ENCODE assay signal across 8 cellular contexts in genomic region chr1:182143825-182144661, GRCh38.
DNase-seq lines count a peak whose midpoint lies in the region; ATAC-seq, FAIRE-seq and TF ChIP-seq lines count a peak whose summit lies in the region.

No MANE protein-coding gene starts in this region.

- H3K4me1 Mint-ChIP-seq in activated naive CD8-positive, alpha-beta T cell treated with anti-CD3 and anti-CD28 coated beads, Interleukin-2, amount 50 U/mL, for 24 hours = peaks cover 3% of the 10 kb centered on the region
- peaks cover 7% of the 10 kb centered on the region for H3K4me1 Mint-ChIP-seq in activated naive CD8-positive, alpha-beta T cell treated with anti-CD3 and anti-CD28 coated beads for 36 hours

- H4K20me1 ChIP-seq in GM12878 (ENCODE audit: control insufficient read depth, insufficient read depth) = no peaks in the 10 kb centered on the region

- FAIRE-seq in GM12878 (lab: Jason Lieb, UNC) (no peak), small intestine (lab: Jason Lieb, UNC) (no peak)

- H3K27me3 ChIP-seq in GM12878 (replicated peaks in 1 of 2; ENCODE audit: control insufficient read depth in 2 of 2, insufficient read depth in 2 of 2, low read length in 1 of 2) (no peaks in the 10 kb centered on the region), small intestine (ENCODE audit: control insufficient read depth in 2 of 2, insufficient read depth in 2 of 2, low read length in 2 of 2) (no peaks in the 10 kb centered on the region), HAP-1 (ENCODE audit: low read depth) (no peaks in the 10 kb centered on the region)

- no peak for TF ChIP-seq EP300 in GM12878 (IDR thresholded peaks at IDR 0.05; ENCODE audit: borderline replicate concordance in 1 of 2, control insufficient read depth in 1 of 2, low read depth in 2 of 2, low read length in 2 of 2)

- H3K27ac ChIP-seq in GM12878 (ENCODE audit: control insufficient read depth, insufficient read depth) (no peak overlapping the region), small intestine (ENCODE audit: low read depth in 1 of 2, low read length in 1 of 2) (peak overlapping the region; percentile 45 to 85)

- no peaks in the 10 kb centered on the region for H3K79me2 ChIP-seq in GM12878 (ENCODE audit: control insufficient read depth, insufficient read depth, low read length)

- no peak overlapping the region for H3K4me3 Mint-ChIP-seq in activated naive CD8-positive, alpha-beta T cell treated with anti-CD3 and anti-CD28 coated beads, Interleukin-2, amount 50 U/mL, for 24 hours
- no peak overlapping the region for H3K4me3 Mint-ChIP-seq in activated naive CD8-positive, alpha-beta T cell treated with anti-CD3 and anti-CD28 coated beads for 36 hours

- CTCF ChIA-PET in GM12878 (lab: Yijun Ruan, JAX) = interaction anchor here (0.6 to 14.5 kb wide), 57 partner anchors 9 to 666 kb away, joined by 3 to 418 read pairs (median 4); partner anchors contain the start of genes GLUL and TEDDM1

- intact Hi-C loops in GM12878 (cut with micrococcal nuclease; ENCODE audit: unreplicated experiment) = loop anchor here (1.0 to 2.0 kb wide), 3 partner anchors 55 to 252 kb away; no protein-coding TSS in a partner anchor

- no peaks in the 10 kb centered on the region for H3K9me3 ChIP-seq in GM12878 (replicated peaks; ENCODE audit: control insufficient read depth, insufficient read depth, low read length)
- no peaks in the 10 kb centered on the region for H3K9me3 ChIP-seq in small intestine (ENCODE audit: control insufficient read depth, low read depth)
- H3K9me3 ChIP-seq in HAP-1 = no peaks in the 10 kb centered on the region

- H3K4me2 ChIP-seq in GM12878 (ENCODE audit: control insufficient read depth, insufficient read depth) = no peak overlapping the region

- 42% methylated on average over 8 of the region's 8 CpGs for WGBS in GM12878 (ENCODE audit: insufficient coverage, insufficient replicate concordance, low lambda C conversion rate, missing lambda C conversion rate)
- WGBS in small intestine, 3 donors = 45 to 66% (median 61%) methylated on average over 8 of the region's 8 CpGs

- TF ChIP-seq POLR2A in GM12878 (IDR thresholded peaks at IDR 0.05; ENCODE audit: low read depth, low read length) = no peak

- POLR2A ChIA-PET in GM12878 (lab: Charles Lee) = interaction anchor here (1.0 to 4.2 kb wide), 4 partner anchors 50 to 252 kb away, joined by 3 to 24 read pairs (median 8); partner anchors contain the start of gene GLUL

- H3K27ac Mint-ChIP-seq in activated naive CD8-positive, alpha-beta T cell treated with anti-CD3 and anti-CD28 coated beads, Interleukin-2, amount 50 U/mL, for 24 hours = no peak overlapping the region
- no peak overlapping the region for H3K27ac Mint-ChIP-seq in activated naive CD8-positive, alpha-beta T cell treated with anti-CD3 and anti-CD28 coated beads for 36 hours

- no TSS peak for BruUV-seq in GM12878 (replicated peaks; lab: Mats Ljungman, UMichigan)

- peaks cover 9% of the 10 kb centered on the region for H3K4me1 ChIP-seq in GM12878 (ENCODE audit: control insufficient read depth, insufficient read depth, low read length)
- no peaks in the 10 kb centered on the region for H3K4me1 ChIP-seq in small intestine (ENCODE audit: control insufficient read depth in 2 of 2, insufficient read depth in 1 of 2, low read depth in 1 of 2, low read length in 1 of 2)
- H3K4me1 ChIP-seq in HAP-1 = no peaks in the 10 kb centered on the region

- H3K36me3 ChIP-seq in GM12878 (ENCODE audit: control insufficient read depth in 2 of 2, insufficient read depth in 2 of 2, low read length in 1 of 2) (no peaks in the 10 kb centered on the region), small intestine (ENCODE audit: control insufficient read depth in 2 of 2, insufficient read depth in 2 of 2, low read length in 2 of 2) (no peaks in the 10 kb centered on the region), HAP-1 (replicated peaks) (no peaks in the 10 kb centered on the region)

- DNase-seq in activated naive CD8-positive, alpha-beta T cell treated with anti-CD3 and anti-CD28 coated beads, Interleukin-2, amount 50 U/mL, for 24 hours = no peak
- DNase-seq in activated naive CD8-positive, alpha-beta T cell treated with anti-CD3 and anti-CD28 coated beads for 36 hours = no peak
- DNase-seq in GM12878 (ENCODE audit: low read depth, low spot score) = no peak
- peak; percentile 92 for DNase-seq in islet precursor cell
- DNase-seq in small intestine = no peak
- DNase-seq in HAP-1 (ENCODE audit: low spot score in 2 of 2) = no peak

- RAD21 ChIA-PET in GM12878 (lab: Charles Lee; ENCODE audit: unreplicated experiment) = interaction anchor here (1.0 to 11.1 kb wide), 31 partner anchors 25 to 646 kb away, joined by 3 to 282 read pairs (median 4); partner anchors contain the start of genes GLUL and TEDDM1

- H2AFZ ChIP-seq in GM12878 (ENCODE audit: control insufficient read depth, low read depth, low read length) = peak overlapping the region; percentile 6; the same call in 1 of the 2 replicates

- ATAC-seq in activated naive CD8-positive, alpha-beta T cell treated with anti-CD3 and anti-CD28 coated beads, Interleukin-2, amount 50 U/mL, for 24 hours = peak; percentile 24
- ATAC-seq in GM12878 (no peak; the same call in 2 of the 3 replicates), HG02938 (IDR thresholded peaks at IDR 0.05; ENCODE audit: unreplicated experiment) (no peak), GM18502 (IDR thresholded peaks at IDR 0.05; ENCODE audit: poor library complexity, unreplicated experiment) (no peak)

- H3K4me3 ChIP-seq in GM12878 (no peak overlapping the region), small intestine (ENCODE audit: low read depth in 1 of 2, low read length in 2 of 2) (no peak overlapping the region), HAP-1 (no peak overlapping the region)

- no peak for TF ChIP-seq RAD21 in GM12878 (IDR thresholded peaks at IDR 0.05; ENCODE audit: insufficient read depth, low read depth, low read length)

- SMC1A ChIA-PET in GM12878 (lab: Charles Lee; ENCODE audit: uncharacterized antibody, unreplicated experiment) = interaction anchor here (0.8 to 10.0 kb wide), 39 partner anchors 27 to 642 kb away, joined by 3 to 303 read pairs (median 4); partner anchors contain the start of genes GLUL and TEDDM1

- no peak for TF ChIP-seq CTCF in GM12878 (IDR thresholded peaks at IDR 0.05 in 2 of 3, conservative IDR thresholded peaks at IDR 0.05 in 1 of 3; ENCODE audit: control insufficient read depth in 2 of 3, extremely low read depth in 1 of 3, insufficient read depth in 1 of 3, low read depth in 3 of 3, low read length in 3 of 3)

- in situ Hi-C loops in GM12878 (cut with MboI) = loop anchor here (5.0 to 10.0 kb wide), 2 partner anchors 253 to 641 kb away; partner anchors contain the start of gene NPL
- in situ Hi-C loops in HAP-1 (cut with MboI; ENCODE audit: low sequenced_read_pairs) = loop anchor here (5.0 kb wide), 1 partner anchor 253 kb away; no protein-coding TSS in a partner anchor

- H3K9me3 Mint-ChIP-seq in activated naive CD8-positive, alpha-beta T cell treated with anti-CD3 and anti-CD28 coated beads, Interleukin-2, amount 50 U/mL, for 24 hours = no peaks in the 10 kb centered on the region
- no peaks in the 10 kb centered on the region for H3K9me3 Mint-ChIP-seq in activated naive CD8-positive, alpha-beta T cell treated with anti-CD3 and anti-CD28 coated beads for 36 hours

- no peaks in the 10 kb centered on the region for H3K27me3 Mint-ChIP-seq in activated naive CD8-positive, alpha-beta T cell treated with anti-CD3 and anti-CD28 coated beads, Interleukin-2, amount 50 U/mL, for 24 hours
- H3K27me3 Mint-ChIP-seq in activated naive CD8-positive, alpha-beta T cell treated with anti-CD3 and anti-CD28 coated beads for 36 hours = peaks cover 11% of the 10 kb centered on the region

- no peak overlapping the region for H3K9ac ChIP-seq in GM12878 (ENCODE audit: control insufficient read depth, insufficient read depth, low read length)

- no peaks in the 10 kb centered on the region for H3K36me3 Mint-ChIP-seq in activated naive CD8-positive, alpha-beta T cell treated with anti-CD3 and anti-CD28 coated beads, Interleukin-2, amount 50 U/mL, for 24 hours (ENCODE audit: low read depth)
- H3K36me3 Mint-ChIP-seq in activated naive CD8-positive, alpha-beta T cell treated with anti-CD3 and anti-CD28 coated beads for 36 hours = no peaks in the 10 kb centered on the region

TF ChIP-seq in GM12878, 131 proteins besides CTCF, POLR2A, EP300 and RAD21 (continues in another document):
- no peak for TF ChIP-seq CHD2 (IDR thresholded peaks at IDR 0.05; ENCODE audit: borderline replicate concordance, low read depth, low read length)
- TF ChIP-seq, protein P1, sequence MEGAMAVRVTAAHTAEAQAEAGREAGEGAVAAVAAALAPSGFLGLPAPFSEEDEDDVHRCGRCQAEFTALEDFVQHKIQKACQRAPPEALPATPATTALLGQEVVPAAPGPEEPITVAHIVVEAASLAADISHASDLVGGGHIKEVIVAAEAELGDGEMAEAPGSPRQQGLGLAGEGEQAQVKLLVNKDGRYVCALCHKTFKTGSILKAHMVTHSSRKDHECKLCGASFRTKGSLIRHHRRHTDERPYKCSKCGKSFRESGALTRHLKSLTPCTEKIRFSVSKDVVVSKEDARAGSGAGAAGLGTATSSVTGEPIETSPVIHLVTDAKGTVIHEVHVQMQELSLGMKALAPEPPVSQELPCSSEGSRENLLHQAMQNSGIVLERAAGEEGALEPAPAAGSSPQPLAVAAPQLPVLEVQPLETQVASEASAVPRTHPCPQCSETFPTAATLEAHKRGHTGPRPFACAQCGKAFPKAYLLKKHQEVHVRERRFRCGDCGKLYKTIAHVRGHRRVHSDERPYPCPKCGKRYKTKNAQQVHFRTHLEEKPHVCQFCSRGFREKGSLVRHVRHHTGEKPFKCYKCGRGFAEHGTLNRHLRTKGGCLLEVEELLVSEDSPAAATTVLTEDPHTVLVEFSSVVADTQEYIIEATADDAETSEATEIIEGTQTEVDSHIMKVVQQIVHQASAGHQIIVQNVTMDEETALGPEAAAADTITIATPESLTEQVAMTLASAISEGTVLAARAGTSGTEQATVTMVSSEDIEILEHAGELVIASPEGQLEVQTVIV (IDR thresholded peaks at IDR 0.05; ENCODE audit: borderline replicate concordance, partially characterized antibody) = no peak
